In genomic region chr17:64139542-64139941, GRCh38 we compare ENCODE assay signal across 1 cellular context.
TF ChIP-seq lines count a peak whose summit lies in the region.

No MANE protein-coding gene starts in this region.

TF ChIP-seq in K562, 482 proteins besides CTCF, POLR2A, EP300 and RAD21 (continued from another document):
- TF ChIP-seq ZNF449 (CRISPR knock-in tag; IDR thresholded peaks at IDR 0.05) (no peak), U2AF1 (optimal IDR thresholded peaks at IDR 0.05; ENCODE audit: low read depth, low read length) (no peak), ZNF274 (IDR thresholded peaks at IDR 0.05; ENCODE audit: borderline replicate concordance, low read depth, low read length) (no peak), HMG20B (CRISPR knock-in tag; IDR thresholded peaks at IDR 0.05) (no peak), ELF4 (CRISPR knock-in tag; IDR thresholded peaks at IDR 0.05) (no peak), GABPB2 (CRISPR knock-in tag; conservative IDR thresholded peaks at IDR 0.05) (no peak), TAF1 (IDR thresholded peaks at IDR 0.05; ENCODE audit: control insufficient read depth, extremely low read depth, insufficient read depth, low read length, severe bottlenecking) (no peak), CTBP1 (IDR thresholded peaks at IDR 0.05; ENCODE audit: borderline replicate concordance) (no peak), HIVEP1 (CRISPR knock-in tag; IDR thresholded peaks at IDR 0.05) (no peak), ELF1 (tag; IDR thresholded peaks at IDR 0.05) (no peak), XRCC5 (IDR thresholded peaks at IDR 0.05; ENCODE audit: low read depth, low read length) (no peak)
